ENCODE assay signal across 12 cellular contexts in genomic region chr2:201403904-201404303, GRCh38. TPM values are rescaled to one million over a fixed set of nuclear protein-coding genes. Genes with fewer than 3 reads are reported as not detected.
A peak's percentile ranks its signal among the peaks of the same experiment; 100 is the strongest.
DNase-seq lines count a peak whose midpoint lies in the region; ATAC-seq and TF ChIP-seq lines count a peak whose summit lies in the region.
"Had no signal": no experiment of that assay in that cellular context is flagged by ENCODE, and none has a peak within 500 bp of the region (broad histone marks: within the 10 kb centered on the region; RNA-seq: fewer than 3 reads in every experiment).

No MANE protein-coding gene starts in this region.

- DNase-seq in A673 (ENCODE audit: low spot score) (peak; percentile 73), astrocyte of the hippocampus (ENCODE audit: low read depth, low spot score) (peak; percentile 70), kidney glomerular epithelial cell (lab: John Stamatoyannopoulos, UW) (peak; percentile 43), GDM1 (lab: John Stamatoyannopoulos, UW) (no peak), sciatic nerve (ENCODE audit: low spot score) (no peak), BE2C (no peak)
- no peak for DNase-seq in stimulated activated CD4-positive, alpha-beta T cell treated with anti-CD3 and anti-CD28 coated beads, Interleukin-4, amount 100 ng/mL, for 4 hours
- DNase-seq: activated T-cell treated with anti-CD3 and anti-CD28 coated beads, Interleukin-2, amount 50 U/mL, for 24 hours; dorsolateral prefrontal cortex; immature natural killer cell had no signal

- BruUV-seq in A673 (replicated peaks; lab: Mats Ljungman, UMichigan), result no TSS peak

- H3K4me3 ChIP-seq in A673 (ENCODE audit: low read depth, low read length, poor library complexity, severe bottlenecking) (peak overlapping the region; percentile 17), HUES6 (ENCODE audit: low read depth, low read length) (no peak overlapping the region), BE2C (ENCODE audit: low read depth, low read length) (no peak overlapping the region)
- H3K4me3 ChIP-seq: dorsolateral prefrontal cortex had no signal

- no peaks in the 10 kb centered on the region for H3K9me3 ChIP-seq in A673 (ENCODE audit: low read depth, low read length, poor library complexity, severe bottlenecking)
- no peaks in the 10 kb centered on the region for H3K9me3 ChIP-seq in HUES6 (ENCODE audit: control insufficient read depth, insufficient read depth, low read depth, low read length)
- H3K9me3 ChIP-seq in BE2C, result no peaks in the 10 kb centered on the region

- CTCF ChIA-PET in A673 (lab: Charles Lee), result interaction anchor here (0.6 kb wide), 1 partner anchor 48 kb away, joined by 3 read pairs; the partner anchor contains the start of genes STRADB and TRAK2

- intact Hi-C loops in A673 (cut with micrococcal nuclease; ENCODE audit: unreplicated experiment) (no loop called here), sciatic nerve (cut with DNase I) (no loop called here)

- no peaks in the 10 kb centered on the region for H3K36me3 ChIP-seq in A673 (ENCODE audit: insufficient read depth, low read length, poor library complexity, severe bottlenecking)
- H3K36me3 ChIP-seq in HUES6 (ENCODE audit: control insufficient read depth, insufficient read depth, low read length), result peaks cover 3% of the 10 kb centered on the region
- H3K36me3 ChIP-seq in BE2C, result no peaks in the 10 kb centered on the region

- H3K4me1 ChIP-seq in A673 (ENCODE audit: insufficient read depth, low read length, poor library complexity, severe bottlenecking), result peaks cover 65% of the 10 kb centered on the region
- H3K4me1 ChIP-seq in HUES6 (ENCODE audit: control insufficient read depth, insufficient read depth, low read length), result no peaks in the 10 kb centered on the region
- peaks cover 40% of the 10 kb centered on the region for H3K4me1 ChIP-seq in BE2C

- peak overlapping the region; percentile 60 for H3K27ac ChIP-seq in A673 (ENCODE audit: low read depth, low read length, poor library complexity, severe bottlenecking)
- H3K27ac ChIP-seq in HUES6 (ENCODE audit: low read depth, low read length), result 0 out of 2 replicates have a peak overlapping the region, but pooled peaks have one; percentile 23
- H3K27ac ChIP-seq: KMS-11 had no signal

- no peak overlapping the region for H3K9ac ChIP-seq in HUES6 (ENCODE audit: low read length)
- H3K9ac ChIP-seq: KMS-11 had no signal

- POLR2A ChIA-PET in A673 (lab: Charles Lee; ENCODE audit: low non-redundant PET), result no interaction called here

- ATAC-seq in sciatic nerve, result no peak

- no peaks in the 10 kb centered on the region for H3K27me3 ChIP-seq in A673 (replicated peaks; ENCODE audit: insufficient read depth, low read depth, low read length, poor library complexity)
- no peaks in the 10 kb centered on the region for H3K27me3 ChIP-seq in HUES6 (ENCODE audit: control insufficient read depth, insufficient read depth, low read length)
- H3K27me3 ChIP-seq in BE2C, result no peaks in the 10 kb centered on the region
- H3K27me3 ChIP-seq: dorsolateral prefrontal cortex had no signal

- TF ChIP-seq CTCF in A673 (conservative IDR thresholded peaks at IDR 0.05; ENCODE audit: low read depth, low read length) (no peak), BE2C (IDR thresholded peaks at IDR 0.05; ENCODE audit: low read depth, low read length) (no peak)

RNA-seq across cellular contexts. Expression of gene FLACC1, which starts 46.8 kb away (rescaled TPM):
- 2.2 and 2.4 TPM in 2 replicates for total RNA-seq in A673 (2021)
- total RNA-seq in sciatic nerve, result 5.4 TPM
- polyA plus RNA-seq in BE2C (2012; ENCODE audit: insufficient read depth, insufficient read length, low read depth), result 0.42 TPM

RNA-seq across cellular contexts. Expression of gene TRAK2, which starts 47.4 kb away (rescaled TPM):
- total RNA-seq in A673 (2021) (30.1 and 31.7 TPM in 2 replicates), sciatic nerve (55.1 TPM)
- polyA plus RNA-seq in BE2C (2012; ENCODE audit: insufficient read depth, insufficient read length, low read depth), result 16.0 TPM

RNA-seq across cellular contexts. Expression of gene STRADB, which starts 47.6 kb away (rescaled TPM):
- total RNA-seq in A673 (2021) (24.3 and 29.3 TPM in 2 replicates), sciatic nerve (44.6 TPM)
- polyA plus RNA-seq in BE2C (2012; ENCODE audit: insufficient read depth, insufficient read length, low read depth), result 7.4 TPM

Comparison
In these comparisons a context has a peak if more than half of its experiments do, and no peak if none do; other contexts are left out.
1. DNase-seq: peak in A673 (single experiment), astrocyte of the hippocampus (single experiment) and kidney glomerular epithelial cell (single experiment); none in GDM1 (single experiment), sciatic nerve (single experiment), BE2C (single experiment) and stimulated activated CD4-positive, alpha-beta T cell treated with anti-CD3 and anti-CD28 coated beads, Interleukin-4, amount 100 ng/mL, for 4 hours (0 of 2).